8 cellular contexts compared by ENCODE assay signal in the genomic region with DNA sequence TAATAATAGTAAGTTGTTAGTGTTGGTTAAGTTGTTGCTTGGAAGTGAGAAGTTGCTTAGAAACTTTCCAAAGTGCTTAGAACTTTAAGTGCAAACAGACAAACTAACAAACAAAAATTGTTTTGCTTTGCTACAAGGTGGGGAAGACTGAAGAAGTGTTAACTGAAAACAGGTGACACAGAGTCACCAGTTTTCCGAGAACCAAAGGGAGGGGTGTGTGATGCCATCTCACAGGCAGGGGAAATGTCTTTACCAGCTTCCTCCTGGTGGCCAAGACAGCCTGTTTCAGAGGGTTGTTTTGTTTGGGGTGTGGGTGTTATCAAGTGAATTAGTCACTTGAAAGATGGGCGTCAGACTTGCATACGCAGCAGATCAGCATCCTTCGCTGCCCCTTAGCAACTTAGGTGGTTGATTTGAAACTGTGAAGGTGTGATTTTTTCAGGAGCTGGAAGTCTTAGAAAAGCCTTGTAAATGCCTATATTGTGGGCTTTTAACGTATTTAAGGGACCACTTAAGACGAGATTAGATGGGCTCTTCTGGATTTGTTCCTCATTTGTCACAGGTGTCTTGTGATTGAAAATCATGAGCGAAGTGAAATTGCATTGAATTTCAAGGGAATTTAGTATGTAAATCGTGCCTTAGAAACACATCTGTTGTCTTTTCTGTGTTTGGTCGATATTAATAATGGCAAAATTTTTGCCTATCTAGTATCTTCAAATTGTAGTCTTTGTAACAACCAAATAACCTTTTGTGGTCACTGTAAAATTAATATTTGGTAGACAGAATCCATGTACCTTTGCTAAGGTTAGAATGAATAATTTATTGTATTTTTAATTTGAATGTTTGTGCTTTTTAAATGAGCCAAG. TPM values are rescaled to one million over a fixed set of nuclear protein-coding genes. Genes with fewer than 3 reads are reported as not detected.
DNase-seq lines count a peak whose midpoint lies in the region; ATAC-seq and TF ChIP-seq lines count a peak whose summit lies in the region.

No MANE protein-coding gene starts in this region.

- in situ Hi-C loops in HAP-1 (cut with MboI; ENCODE audit: low sequenced_read_pairs) = no loop called here

- H3K27ac ChIP-seq in right atrium auricular region = peak overlapping the region; percentile 99

- H3K27ac Mint-ChIP-seq in activated naive CD8-positive, alpha-beta T cell = peak overlapping the region; percentile 99

- no peaks in the 10 kb centered on the region for H3K9me3 Mint-ChIP-seq in activated naive CD8-positive, alpha-beta T cell (ENCODE audit: low read depth)

- H3K36me3 ChIP-seq in HAP-1 (replicated peaks) (peaks cover 53% of the 10 kb centered on the region), right atrium auricular region (peaks cover 58% of the 10 kb centered on the region), skeletal muscle satellite cell (ENCODE audit: insufficient read depth, low read length) (peaks cover 45% of the 10 kb centered on the region)

- peaks cover 61% of the 10 kb centered on the region for H3K4me1 Mint-ChIP-seq in activated naive CD8-positive, alpha-beta T cell (ENCODE audit: low read depth)

- ATAC-seq in GM19463 (IDR thresholded peaks at IDR 0.05; ENCODE audit: unreplicated experiment) (no peak), HG03442 (IDR thresholded peaks at IDR 0.05; ENCODE audit: unreplicated experiment) (no peak)

- TF ChIP-seq CTCF in right atrium auricular region (IDR thresholded peaks at IDR 0.05) = no peak

- H3K9ac ChIP-seq in skeletal muscle satellite cell (ENCODE audit: low read depth, low read length) = peak overlapping the region; percentile 98

- H3K4me1 ChIP-seq in HAP-1 = peaks cover 50% of the 10 kb centered on the region
- peaks cover 0 to 48% of the 10 kb centered on the region in 2 donors for H3K4me1 ChIP-seq in right atrium auricular region
- peaks cover 16% of the 10 kb centered on the region for H3K4me1 ChIP-seq in skeletal muscle satellite cell (ENCODE audit: control insufficient read depth, insufficient read depth, low read length)

- H3K4me3 ChIP-seq in HAP-1 = peak overlapping the region; percentile 87
- H3K4me3 ChIP-seq in right atrium auricular region = peak overlapping the region; percentile 79 to 95
- H3K4me3 ChIP-seq in skeletal muscle satellite cell (ENCODE audit: low read length) = peak overlapping the region; percentile 82

- DNase-seq in HAP-1 (ENCODE audit: low spot score in 2 of 2) = peak in 1 of 2 experiments; percentile 65
- DNase-seq in SK-N-DZ (ENCODE audit: low spot score) = peak; percentile 51
- DNase-seq in right atrium auricular region (ENCODE audit: low spot score) = peak; percentile 59
- DNase-seq in cerebellar nuclear complex (lab: John Stamatoyannopoulos, UW) = no peak

- H3K9me3 ChIP-seq in HAP-1 (peaks cover 3% of the 10 kb centered on the region; the same call in 1 of the 2 replicates), right atrium auricular region (no peaks in the 10 kb centered on the region), skeletal muscle satellite cell (replicated peaks; ENCODE audit: low read length) (no peaks in the 10 kb centered on the region)

- H3K27me3 ChIP-seq in HAP-1 (ENCODE audit: low read depth) (no peaks in the 10 kb centered on the region), right atrium auricular region (no peaks in the 10 kb centered on the region), skeletal muscle satellite cell (ENCODE audit: control insufficient read depth, insufficient read depth, low read length) (no peaks in the 10 kb centered on the region)

- H3K27me3 Mint-ChIP-seq in activated naive CD8-positive, alpha-beta T cell = no peaks in the 10 kb centered on the region

- H3K4me3 Mint-ChIP-seq in activated naive CD8-positive, alpha-beta T cell = peak overlapping the region; percentile 99

- H3K4me2 ChIP-seq in skeletal muscle satellite cell (ENCODE audit: low read length) = peak overlapping the region; percentile 82

- peaks cover 28% of the 10 kb centered on the region for H3K36me3 Mint-ChIP-seq in activated naive CD8-positive, alpha-beta T cell

RNA-seq across cellular contexts. Expression of a gene that starts 2.7 kb away (rescaled TPM):
- polyA plus RNA-seq in SK-N-DZ (2014; cell fraction: cytosol; rRNA removed) = 15.6 and 18.2 TPM in 2 replicates
- 45.6 and 148 TPM in 2 replicates for polyA plus RNA-seq in SK-N-DZ (2014; cell fraction: nucleus; rRNA removed)
- total RNA-seq in right atrium auricular region = 10 to 100 TPM; 43.7 to 52.5 TPM
- total RNA-seq in skeletal muscle satellite cell (2012; rRNA removed) = 147 and 206 TPM in 2 replicates

RNA-seq across cellular contexts. Expression of a gene that starts 38.9 kb away (rescaled TPM):
- polyA plus RNA-seq in SK-N-DZ (2014; cell fraction: cytosol; rRNA removed) = 25.3 and 31.8 TPM in 2 replicates
- 28.6 and 39.3 TPM in 2 replicates for polyA plus RNA-seq in SK-N-DZ (2014; cell fraction: nucleus; rRNA removed)
- total RNA-seq in right atrium auricular region = 10 to 100 TPM; 10.2 to 23.8 TPM
- total RNA-seq in skeletal muscle satellite cell (2012; rRNA removed) = 40.3 and 51.8 TPM in 2 replicates

RNA-seq across cellular contexts. Expression of a gene that starts 42.9 kb away (rescaled TPM):
- polyA plus RNA-seq in SK-N-DZ (2014; cell fraction: cytosol; rRNA removed) = 2.4 and 3.9 TPM in 2 replicates
- 2.0 and 7.1 TPM in 2 replicates for polyA plus RNA-seq in SK-N-DZ (2014; cell fraction: nucleus; rRNA removed)
- total RNA-seq in right atrium auricular region = 1 to 10 TPM; 2.6 to 3.3 TPM
- total RNA-seq in skeletal muscle satellite cell (2012; rRNA removed) = 1.3 and 2.0 TPM in 2 replicates

Comparison
In these comparisons a context has a peak if more than half of its experiments do, and no peak if none do; other contexts are left out.
1. DNase-seq: peak in SK-N-DZ (single experiment) and right atrium auricular region (single experiment); none in cerebellar nuclear complex (0 of 2).
2. Peak in every context shown above with its lines, with median percentiles within 50 percentile points of each other: H3K4me3 ChIP-seq.